In genomic region chr1:31650161-31650560, GRCh38 we compare ENCODE assay signal across 19 cellular contexts. TPM values are rescaled to one million over a fixed set of nuclear protein-coding genes. Genes with fewer than 3 reads are reported as not detected.
DNase-seq lines count a peak whose midpoint lies in the region; ATAC-seq and TF ChIP-seq lines count a peak whose summit lies in the region.
"Had no signal": no experiment of that assay in that cellular context is flagged by ENCODE, and none has a peak within 500 bp of the region (broad histone marks: within the 10 kb centered on the region; RNA-seq: fewer than 3 reads in every experiment).

No MANE protein-coding gene starts in this region.

- no peaks in the 10 kb centered on the region for H3K27me3 Mint-ChIP-seq in nephron (ENCODE audit: low read depth)
- peaks cover 15% of the 10 kb centered on the region for H3K27me3 Mint-ChIP-seq in activated T-helper 1 cell treated with anti-CD3 and anti-CD28 coated beads, Interleukin-12 subunit alpha, Interleukin-12 subunit beta, Interleukin-2, Interleukin-4 antibody, amounts not matched to agents 30 ng/mL and 10 ng/mL and 1 ng/mL, durations not matched to agents 14 hours and 24 hours and 36 hours (ENCODE audit: insufficient read depth)
- H3K27me3 Mint-ChIP-seq: CD4-positive, alpha-beta memory T cell had no signal

- intact Hi-C loops in left ventricle myocardium inferior (cut with micrococcal nuclease) (no loop called here), uterus (cut with DNase I; ENCODE audit: low total_unique reads) (no loop called here)
- intact Hi-C loops in activated T-helper 1 cell treated with anti-CD3 and anti-CD28 coated beads, Interleukin-12 subunit alpha, Interleukin-12 subunit beta, Interleukin-2, Interleukin-4 antibody, amounts not matched to agents 30 ng/mL and 10 ng/mL and 1 ng/mL, durations not matched to agents 14 hours and 24 hours and 36 hours (cut with micrococcal nuclease), result no loop called here

- no peaks in the 10 kb centered on the region for H3K9me3 ChIP-seq in left ventricle myocardium inferior (replicated peaks)
- H3K9me3 ChIP-seq in right atrium auricular region, result no peaks in the 10 kb centered on the region
- no peaks in the 10 kb centered on the region for H3K9me3 ChIP-seq in uterus
- H3K9me3 ChIP-seq: BLaER1 had no signal

- H3K36me3 Mint-ChIP-seq in nephron (ENCODE audit: low read depth), result peaks cover 7% of the 10 kb centered on the region
- peaks cover 2% of the 10 kb centered on the region for H3K36me3 Mint-ChIP-seq in stimulated activated effector memory CD8-positive, alpha-beta T cell treated with anti-CD3 and anti-CD28 coated beads, Interleukin-12 subunit alpha, Interleukin-12 subunit beta, amount 100 ng/mL, for 72 hours
- H3K36me3 Mint-ChIP-seq in activated T-helper 1 cell treated with anti-CD3 and anti-CD28 coated beads, Interleukin-12 subunit alpha, Interleukin-12 subunit beta, Interleukin-2, Interleukin-4 antibody, amounts not matched to agents 30 ng/mL and 10 ng/mL and 1 ng/mL, durations not matched to agents 14 hours and 24 hours and 36 hours (ENCODE audit: low read depth), result peaks cover 6% of the 10 kb centered on the region

- no peak for TF ChIP-seq POLR2A in uterus (IDR thresholded peaks at IDR 0.05)

- ATAC-seq in stimulated activated effector memory CD8-positive, alpha-beta T cell treated with anti-CD3 and anti-CD28 coated beads, Interleukin-12 subunit alpha, Interleukin-12 subunit beta, amount 100 ng/mL, for 72 hours, result no peak
- ATAC-seq: GM23338 had no signal

- H3K27me3 ChIP-seq in left ventricle myocardium inferior (ENCODE audit: low read depth), result no peaks in the 10 kb centered on the region
- H3K27me3 ChIP-seq in right atrium auricular region, result no peaks in the 10 kb centered on the region
- no peaks in the 10 kb centered on the region for H3K27me3 ChIP-seq in uterus
- H3K27me3 ChIP-seq: BLaER1 had no signal

- H3K36me3 ChIP-seq in left ventricle myocardium inferior (no peaks in the 10 kb centered on the region), right atrium auricular region (peaks cover 13% of the 10 kb centered on the region), uterus (no peaks in the 10 kb centered on the region)
- H3K36me3 ChIP-seq: BLaER1 had no signal

- H3K4me1 Mint-ChIP-seq in nephron, result peaks cover 41% of the 10 kb centered on the region
- peaks cover 21% of the 10 kb centered on the region for H3K4me1 Mint-ChIP-seq in stimulated activated effector memory CD8-positive, alpha-beta T cell treated with anti-CD3 and anti-CD28 coated beads, Interleukin-12 subunit alpha, Interleukin-12 subunit beta, amount 100 ng/mL, for 72 hours
- H3K4me1 Mint-ChIP-seq in activated T-helper 1 cell treated with anti-CD3 and anti-CD28 coated beads, Interleukin-12 subunit alpha, Interleukin-12 subunit beta, Interleukin-2, Interleukin-4 antibody, amounts not matched to agents 30 ng/mL and 10 ng/mL and 1 ng/mL, durations not matched to agents 14 hours and 24 hours and 36 hours (ENCODE audit: low read depth), result peaks cover 12% of the 10 kb centered on the region

- H3K9me3 Mint-ChIP-seq in nephron, result no peaks in the 10 kb centered on the region
- H3K9me3 Mint-ChIP-seq in stimulated activated effector memory CD8-positive, alpha-beta T cell treated with anti-CD3 and anti-CD28 coated beads, Interleukin-12 subunit alpha, Interleukin-12 subunit beta, amount 100 ng/mL, for 72 hours, result no peaks in the 10 kb centered on the region
- H3K9me3 Mint-ChIP-seq in activated T-helper 1 cell treated with anti-CD3 and anti-CD28 coated beads, Interleukin-12 subunit alpha, Interleukin-12 subunit beta, Interleukin-2, Interleukin-4 antibody, amounts not matched to agents 30 ng/mL and 10 ng/mL and 1 ng/mL, durations not matched to agents 14 hours and 24 hours and 36 hours, result peaks cover 5% of the 10 kb centered on the region
- H3K9me3 Mint-ChIP-seq: GM23338 had no signal

- H3K4me3 ChIP-seq in left ventricle myocardium inferior, result no peak overlapping the region
- H3K4me3 ChIP-seq in right atrium auricular region, result no peak overlapping the region
- H3K4me3 ChIP-seq in uterus, result no peak overlapping the region
- H3K4me3 ChIP-seq: BLaER1, GM23338 had no signal

- H3K4me1 ChIP-seq in left ventricle myocardium inferior (peaks cover 54% of the 10 kb centered on the region), right atrium auricular region (peaks cover 0 to 36% of the 10 kb centered on the region in 2 donors), uterus (no peaks in the 10 kb centered on the region)

- no peak for TF ChIP-seq CTCF in left ventricle myocardium inferior (IDR thresholded peaks at IDR 0.05; ENCODE audit: borderline replicate concordance)
- no peak for TF ChIP-seq CTCF in right atrium auricular region (IDR thresholded peaks at IDR 0.05)
- TF ChIP-seq CTCF in nephron (IDR thresholded peaks at IDR 0.05; ENCODE audit: unreplicated experiment in 3 of 3), result no peak
- no peak for TF ChIP-seq CTCF in uterus (IDR thresholded peaks at IDR 0.05)

- no peak for DNase-seq in left ventricle myocardium inferior
- no peak for DNase-seq in right atrium auricular region (ENCODE audit: low spot score)
- no peak for DNase-seq in stimulated activated effector memory CD8-positive, alpha-beta T cell treated with anti-CD3 and anti-CD28 coated beads, Interleukin-12 subunit alpha, Interleukin-12 subunit beta, amount 100 ng/mL, for 72 hours (ENCODE audit: low spot score in 2 of 2)
- no peak for DNase-seq in uterus
- no peak for DNase-seq in activated T-helper 1 cell treated with anti-CD3 and anti-CD28 coated beads, Interleukin-12 subunit alpha, Interleukin-12 subunit beta, Interleukin-2, Interleukin-4 antibody, amounts not matched to agents 30 ng/mL and 10 ng/mL and 1 ng/mL, durations not matched to agents 14 hours and 24 hours and 36 hours (ENCODE audit: low spot score)
- no peak for DNase-seq in KG1 (lab: John Stamatoyannopoulos, UW)
- no peak for DNase-seq in Ammon's horn (ENCODE audit: low spot score)
- DNase-seq: EL, HCEC 1CT, IMR-90, Karpas-422, NCI-H1417 treated with DMSO at 0.1 percent for 48 hours, NCI-H187 treated with DMSO at 0.1 percent for 48 hours, NCI-H526 had no signal

- peak overlapping the region; percentile 81 for H3K27ac ChIP-seq in left ventricle myocardium inferior (replicated peaks)
- no peak overlapping the region for H3K27ac ChIP-seq in right atrium auricular region
- peak overlapping the region; percentile 56 to 77 for H3K27ac ChIP-seq in uterus
- H3K27ac ChIP-seq: BLaER1 had no signal

- no peak overlapping the region for H3K4me3 Mint-ChIP-seq in nephron
- H3K4me3 Mint-ChIP-seq in stimulated activated effector memory CD8-positive, alpha-beta T cell treated with anti-CD3 and anti-CD28 coated beads, Interleukin-12 subunit alpha, Interleukin-12 subunit beta, amount 100 ng/mL, for 72 hours, result no peak overlapping the region
- no peak overlapping the region for H3K4me3 Mint-ChIP-seq in activated T-helper 1 cell treated with anti-CD3 and anti-CD28 coated beads, Interleukin-12 subunit alpha, Interleukin-12 subunit beta, Interleukin-2, Interleukin-4 antibody, amounts not matched to agents 30 ng/mL and 10 ng/mL and 1 ng/mL, durations not matched to agents 14 hours and 24 hours and 36 hours
- H3K4me3 Mint-ChIP-seq: CD4-positive, alpha-beta memory T cell; GM23338 had no signal

- H3K27ac Mint-ChIP-seq in nephron, result peak overlapping the region in 2 of 3 experiments; percentile 79 to 85
- peak overlapping the region; percentile 37 for H3K27ac Mint-ChIP-seq in stimulated activated effector memory CD8-positive, alpha-beta T cell treated with anti-CD3 and anti-CD28 coated beads, Interleukin-12 subunit alpha, Interleukin-12 subunit beta, amount 100 ng/mL, for 72 hours
- H3K27ac Mint-ChIP-seq in activated T-helper 1 cell treated with anti-CD3 and anti-CD28 coated beads, Interleukin-12 subunit alpha, Interleukin-12 subunit beta, Interleukin-2, Interleukin-4 antibody, amounts not matched to agents 30 ng/mL and 10 ng/mL and 1 ng/mL, durations not matched to agents 14 hours and 24 hours and 36 hours, result no peak overlapping the region
- H3K27ac Mint-ChIP-seq: CD4-positive, alpha-beta memory T cell; GM23338 had no signal

RNA-seq across cellular contexts. Expression of gene PEF1, which starts 5.5 kb away (rescaled TPM):
- total RNA-seq in left ventricle myocardium inferior (36.4 TPM), right atrium auricular region (10 to 100 TPM; 42.9 to 66.8 TPM), uterus (10 to 100 TPM; 48.4 to 72.1 (median 61.9) TPM)
- 57.6 and 66.1 TPM in 2 replicates for total RNA-seq in activated T-helper 1 cell treated with anti-CD3 and anti-CD28 coated beads, Interleukin-12 subunit alpha, Interleukin-12 subunit beta, Interleukin-2, Interleukin-4 antibody, amounts not matched to agents 30 ng/mL and 10 ng/mL and 1 ng/mL, durations not matched to agents 14 hours and 24 hours and 36 hours

RNA-seq across cellular contexts. Expression of gene HCRTR1, which starts 32.7 kb away (rescaled TPM):
- total RNA-seq in left ventricle myocardium inferior (0.44 TPM), right atrium auricular region (under 1 TPM in 1 of 2 donors, not detected in 1; 0.43 TPM), uterus (not detected)
- total RNA-seq in activated T-helper 1 cell treated with anti-CD3 and anti-CD28 coated beads, Interleukin-12 subunit alpha, Interleukin-12 subunit beta, Interleukin-2, Interleukin-4 antibody, amounts not matched to agents 30 ng/mL and 10 ng/mL and 1 ng/mL, durations not matched to agents 14 hours and 24 hours and 36 hours, result not detected in 2 replicates
- total RNA-seq: CD4-positive, alpha-beta memory T cell; IMR-90; MCF 10A had no signal

RNA-seq across cellular contexts. Expression of gene COL16A1, which starts 53.7 kb away (rescaled TPM):
- total RNA-seq in left ventricle myocardium inferior, result 18.3 TPM
- 10 to 100 TPM; 31.2 to 34.4 TPM for total RNA-seq in right atrium auricular region
- total RNA-seq in uterus, result 100 to 1,000 TPM in 3 of 4 donors, 10 to 100 TPM in 1; 76.5 to 292 (median 177) TPM
- not detected in 2 replicates for total RNA-seq in activated T-helper 1 cell treated with anti-CD3 and anti-CD28 coated beads, Interleukin-12 subunit alpha, Interleukin-12 subunit beta, Interleukin-2, Interleukin-4 antibody, amounts not matched to agents 30 ng/mL and 10 ng/mL and 1 ng/mL, durations not matched to agents 14 hours and 24 hours and 36 hours
- total RNA-seq: CD4-positive, alpha-beta memory T cell had no signal

Comparison
In these comparisons a context has a peak if more than half of its experiments do, and no peak if none do; other contexts are left out.
1. H3K27ac ChIP-seq: peak in left ventricle myocardium inferior (single experiment) and uterus (2 of 2); none in right atrium auricular region (0 of 2).
2. RNA of gene COL16A1, which starts 53.7 kb away (total RNA-seq): 76.5 to 292 TPM in uterus, 31.2 to 34.4 TPM in right atrium auricular region and 18.3 TPM in left ventricle myocardium inferior (single experiment); not detected in activated T-helper 1 cell treated with anti-CD3 and anti-CD28 coated beads, Interleukin-12 subunit alpha, Interleukin-12 subunit beta, Interleukin-2, Interleukin-4 antibody, amounts not matched to agents 30 ng/mL and 10 ng/mL and 1 ng/mL, durations not matched to agents 14 hours and 24 hours and 36 hours; every median in the first group is over 10 times any median in the second.